Comparison of ENCODE assay signal across 8 cellular contexts in genomic region chr9:35102465-35102768, GRCh38. TPM values are rescaled to one million over a fixed set of nuclear protein-coding genes. Genes with fewer than 3 reads are reported as not detected.
DNase-seq lines count a peak whose midpoint lies in the region; ATAC-seq and TF ChIP-seq lines count a peak whose summit lies in the region.

No MANE protein-coding gene starts in this region.

- no peaks in the 10 kb centered on the region for H3K27me3 ChIP-seq in BJ (ENCODE audit: control insufficient read depth, insufficient read depth, low read length)

- DNase-seq in BJ (ENCODE audit: low read depth) (no peak), HFFc6 (no peak), iPS-NIHi7 (ENCODE audit: extremely low spot score) (peak; percentile 14), NCI-H2081 (lab: John Stamatoyannopoulos, UW) (no peak)
- no peak for DNase-seq in stimulated activated naive CD8-positive, alpha-beta T cell treated with anti-CD3 and anti-CD28 coated beads, Interleukin-15, amount 100 ng/mL, for 72 hours
- DNase-seq in stimulated activated CD4-positive, alpha-beta T cell treated with anti-CD3 and anti-CD28 coated beads, Interleukin-4, amount 100 ng/mL, for 1 hour, result no peak

- peaks cover 8% of the 10 kb centered on the region for H3K27me3 Mint-ChIP-seq in HFFc6 (ENCODE audit: insufficient read depth)
- H3K27me3 Mint-ChIP-seq in activated naive CD8-positive, alpha-beta T cell, result no peaks in the 10 kb centered on the region
- no peaks in the 10 kb centered on the region for H3K27me3 Mint-ChIP-seq in stimulated activated naive CD8-positive, alpha-beta T cell treated with anti-CD3 and anti-CD28 coated beads, Interleukin-15, amount 100 ng/mL, for 72 hours

- no peak for TF ChIP-seq CTCF in BJ (IDR thresholded peaks at IDR 0.05; ENCODE audit: insufficient read depth, low read depth, low read length)
- no peak for TF ChIP-seq CTCF in HFFc6 (IDR thresholded peaks at IDR 0.05)

- POLR2A ChIA-PET in BJ (lab: Charles Lee), result interaction anchor here (0.6 kb wide), 1 partner anchor 238 kb away, joined by 4 read pairs; no protein-coding TSS in a partner anchor

- H3K4me3 Mint-ChIP-seq in HFFc6, result peak overlapping the region; percentile 98
- H3K4me3 Mint-ChIP-seq in activated naive CD8-positive, alpha-beta T cell, result peak overlapping the region; percentile 98
- H3K4me3 Mint-ChIP-seq in stimulated activated naive CD8-positive, alpha-beta T cell treated with anti-CD3 and anti-CD28 coated beads, Interleukin-15, amount 100 ng/mL, for 72 hours, result peak overlapping the region; percentile 96 to 99

- H3K9me3 Mint-ChIP-seq in HFFc6, result no peaks in the 10 kb centered on the region
- H3K9me3 Mint-ChIP-seq in activated naive CD8-positive, alpha-beta T cell (ENCODE audit: low read depth), result no peaks in the 10 kb centered on the region
- H3K9me3 Mint-ChIP-seq in stimulated activated naive CD8-positive, alpha-beta T cell treated with anti-CD3 and anti-CD28 coated beads, Interleukin-15, amount 100 ng/mL, for 72 hours, result no peaks in the 10 kb centered on the region

- ATAC-seq in stimulated activated naive CD8-positive, alpha-beta T cell treated with anti-CD3 and anti-CD28 coated beads, Interleukin-15, amount 100 ng/mL, for 72 hours, result peak; percentile 47
- ATAC-seq in HG03460 (IDR thresholded peaks at IDR 0.05; ENCODE audit: unreplicated experiment), result no peak

- H3K36me3 Mint-ChIP-seq in HFFc6 (ENCODE audit: low read depth), result peaks cover 24% of the 10 kb centered on the region
- H3K36me3 Mint-ChIP-seq in activated naive CD8-positive, alpha-beta T cell, result peaks cover 2% of the 10 kb centered on the region

- peak overlapping the region; percentile 70 for H3K4me3 ChIP-seq in BJ (ENCODE audit: low read depth, low read length)

- H3K27ac Mint-ChIP-seq in HFFc6, result peak overlapping the region; percentile 100
- peak overlapping the region; percentile 98 for H3K27ac Mint-ChIP-seq in activated naive CD8-positive, alpha-beta T cell
- peak overlapping the region; percentile 99 for H3K27ac Mint-ChIP-seq in stimulated activated naive CD8-positive, alpha-beta T cell treated with anti-CD3 and anti-CD28 coated beads, Interleukin-15, amount 100 ng/mL, for 72 hours

- H3K36me3 ChIP-seq in BJ (ENCODE audit: control insufficient read depth, insufficient read depth, low read length), result peaks cover 34% of the 10 kb centered on the region

- peaks cover 35% of the 10 kb centered on the region for H3K4me1 Mint-ChIP-seq in HFFc6 (ENCODE audit: low read depth)
- peaks cover 27% of the 10 kb centered on the region for H3K4me1 Mint-ChIP-seq in activated naive CD8-positive, alpha-beta T cell (ENCODE audit: low read depth)
- peaks cover 52% of the 10 kb centered on the region for H3K4me1 Mint-ChIP-seq in stimulated activated naive CD8-positive, alpha-beta T cell treated with anti-CD3 and anti-CD28 coated beads, Interleukin-15, amount 100 ng/mL, for 72 hours

- CTCF ChIA-PET in BJ (lab: Yijun Ruan, JAX), result interaction anchor here (1.0 to 3.2 kb wide), 2 partner anchors 9 to 203 kb away, joined by 3 to 10 read pairs; no protein-coding TSS in a partner anchor

RNA-seq across cellular contexts. Expression of gene STOML2, which starts 0.5 kb away (rescaled TPM):
- 134 and 170 TPM in 2 replicates for polyA plus RNA-seq in BJ (2011; rRNA removed)
- polyA minus RNA-seq in BJ (2011; rRNA and poly(A)+ RNA removed), result 44.9 and 88.0 TPM in 2 replicates
- 100 to 1,000 TPM; 118 to 139 (median 123) TPM for total RNA-seq in HFFc6 (2021; fragmentation: NEBNext Ultra II Directional; extraction: Animal tissue kit (Norgen Biotek cat#: 25700))

RNA-seq across cellular contexts. Expression of gene PIGO, which starts 6.0 kb away (rescaled TPM):
- polyA plus RNA-seq in BJ (2011; rRNA removed), result 18.7 and 26.9 TPM in 2 replicates
- polyA minus RNA-seq in BJ (2011; rRNA and poly(A)+ RNA removed), result 10.6 and 20.0 TPM in 2 replicates
- total RNA-seq in HFFc6 (2021; fragmentation: NEBNext Ultra II Directional; extraction: Animal tissue kit (Norgen Biotek cat#: 25700)), result 10 to 100 TPM; 23.0 to 30.3 (median 28.3) TPM

RNA-seq across cellular contexts. Expression of gene ATOSB, which starts 13.2 kb away (rescaled TPM):
- polyA plus RNA-seq in BJ (2011; rRNA removed), result 41.0 and 51.0 TPM in 2 replicates
- 26.1 and 33.2 TPM in 2 replicates for polyA minus RNA-seq in BJ (2011; rRNA and poly(A)+ RNA removed)
- total RNA-seq in HFFc6 (2021; fragmentation: NEBNext Ultra II Directional; extraction: Animal tissue kit (Norgen Biotek cat#: 25700)), result 10 to 100 TPM; 45.9 to 56.5 (median 49.5) TPM

RNA-seq across cellular contexts. Expression of gene FANCG, which starts 22.7 kb away (rescaled TPM):
- 11.9 and 13.6 TPM in 2 replicates for polyA plus RNA-seq in BJ (2011; rRNA removed)
- polyA minus RNA-seq in BJ (2011; rRNA and poly(A)+ RNA removed), result 12.5 and 13.6 TPM in 2 replicates
- total RNA-seq in HFFc6 (2021; fragmentation: NEBNext Ultra II Directional; extraction: Animal tissue kit (Norgen Biotek cat#: 25700)), result 10 to 100 TPM; 17.8 to 30.0 (median 28.3) TPM

RNA-seq across cellular contexts. Expression of gene VCP, which starts 30.0 kb away (rescaled TPM):
- polyA plus RNA-seq in BJ (2011; rRNA removed), result 305 and 333 TPM in 2 replicates
- polyA minus RNA-seq in BJ (2011; rRNA and poly(A)+ RNA removed), result 230 and 336 TPM in 2 replicates
- 100 to 1,000 TPM; 324 to 457 (median 374) TPM for total RNA-seq in HFFc6 (2021; fragmentation: NEBNext Ultra II Directional; extraction: Animal tissue kit (Norgen Biotek cat#: 25700))
